Comparison of ENCODE assay signal across 23 cellular contexts in the genomic region with DNA sequence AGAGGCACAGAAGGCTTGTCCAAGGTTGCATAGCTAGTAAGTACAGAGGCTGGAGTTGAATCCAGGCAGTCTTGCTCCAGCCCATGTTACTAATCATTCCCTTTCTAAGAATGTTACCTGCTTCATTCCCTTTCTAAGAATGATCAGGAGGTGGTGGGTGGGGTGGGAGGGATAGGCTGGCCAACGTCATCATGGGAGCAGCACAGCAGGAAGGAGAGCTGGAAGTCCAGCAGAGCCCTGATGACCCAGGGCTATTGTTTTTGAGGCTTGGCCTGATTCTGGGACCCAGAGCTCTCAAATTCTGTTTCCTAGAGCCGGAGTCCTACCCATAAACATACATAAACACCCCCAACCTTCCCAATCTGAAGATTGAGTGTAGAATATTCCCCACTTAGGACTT.
"Had no signal": no experiment of that assay in that cellular context is flagged by ENCODE, and none has a peak within 500 bp of the region (broad histone marks: within the 10 kb centered on the region; RNA-seq: fewer than 3 reads in every experiment).

No MANE protein-coding gene starts in this region.

- H3K4me1 ChIP-seq: breast epithelium, parathyroid adenoma, uterus had no signal

- H3K9me3 ChIP-seq: breast epithelium, esophagus muscularis mucosa, spleen, transverse colon, upper lobe of right lung, uterus had no signal

- H3K79me2 ChIP-seq: parathyroid adenoma had no signal

- H3K36me3 ChIP-seq: breast epithelium, esophagus muscularis mucosa, spleen, transverse colon, upper lobe of right lung, uterus had no signal

- FAIRE-seq: frontal cortex had no signal

- ATAC-seq: natural killer cell; stimulated activated naive B cell treated with anti-CD40 and anti-IgM and Interleukin-4, amounts not matched to agents 10 μg/mL and 1 μg/mL and 100 μg/mL, for 72 hours; upper lobe of right lung had no signal

- DNase-seq: effector CD8-positive, alpha-beta T cell; endodermal cell; hypothalamus; immature natural killer cell; islet precursor cell; kidney glomerular epithelial cell; mesendoderm; midbrain; natural killer cell; right cardiac atrium; spleen; stimulated activated CD4-positive, alpha-beta T cell treated with anti-CD3 and anti-CD28 coated beads, Interleukin-4, amount 100 ng/mL, for 4 hours; stimulated activated naive B cell treated with anti-CD40 and anti-IgM and Interleukin-4, amounts not matched to agents 10 μg/mL and 1 μg/mL and 100 μg/mL, for 72 hours; transverse colon; upper lobe of right lung; uterus had no signal

- H3K4me3 ChIP-seq: breast epithelium, coronary artery, esophagus muscularis mucosa, lung, skin epidermis, spleen, transverse colon, upper lobe of right lung, uterus had no signal

- H2AFZ ChIP-seq: parathyroid adenoma had no signal

- H3K27me3 ChIP-seq: breast epithelium, esophagus muscularis mucosa, spleen, transverse colon, upper lobe of right lung, uterus had no signal

- H3K27ac ChIP-seq: breast epithelium, coronary artery, esophagus muscularis mucosa, parathyroid adenoma, skin epidermis, transverse colon, upper lobe of right lung, uterus had no signal

- H3K9ac ChIP-seq: parathyroid adenoma had no signal
